Comparison of ENCODE assay signal across 13 cellular contexts in the genomic region with DNA sequence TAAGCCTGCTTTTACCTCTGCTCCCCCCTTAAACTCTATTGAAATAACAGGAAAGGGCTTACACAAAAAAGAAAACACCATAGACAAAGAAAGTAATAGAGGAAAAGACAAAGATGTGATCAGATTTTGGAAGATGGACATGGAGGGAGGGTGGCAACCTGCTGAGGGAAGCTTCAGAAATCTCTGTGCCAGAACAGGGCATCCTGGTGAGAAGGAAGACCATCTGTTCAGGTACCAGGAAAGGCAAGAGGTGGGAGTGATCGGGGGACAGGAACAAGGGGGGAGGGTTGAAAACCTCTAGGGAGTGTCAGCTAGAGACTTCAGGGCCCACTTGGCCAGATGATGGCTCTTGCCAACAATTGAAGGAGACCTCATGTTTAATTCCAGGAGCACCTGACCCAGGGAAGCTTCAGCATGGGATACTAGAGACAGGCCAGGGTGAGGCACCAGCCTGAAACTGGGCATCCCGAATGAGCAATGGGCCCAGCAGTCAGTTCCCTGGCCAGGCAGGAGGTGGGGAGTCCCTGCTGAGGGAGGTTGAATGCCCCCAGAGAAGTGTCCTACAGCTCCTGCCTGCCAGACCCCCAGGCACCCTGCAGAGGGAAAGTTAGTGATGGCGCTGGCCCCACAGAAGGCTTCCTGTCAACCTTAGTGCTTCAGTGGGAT. TPM values are rescaled to one million over a fixed set of nuclear protein-coding genes. Genes with fewer than 3 reads are reported as not detected.
DNase-seq lines count a peak whose midpoint lies in the region; ATAC-seq and TF ChIP-seq lines count a peak whose summit lies in the region.
"Had no signal": no experiment of that assay in that cellular context is flagged by ENCODE, and none has a peak within 500 bp of the region (broad histone marks: within the 10 kb centered on the region; RNA-seq: fewer than 3 reads in every experiment).

No MANE protein-coding gene starts in this region.

- peaks cover 8% of the 10 kb centered on the region; the same call in 1 of the 2 replicates for H3K4me1 ChIP-seq in iPS-20b (ENCODE audit: insufficient read depth, low read length)
- peaks cover 3 to 44% (median 35%) of the 10 kb centered on the region in 5 donors for H3K4me1 ChIP-seq in subcutaneous abdominal adipose tissue (ENCODE audit: control insufficient read depth in 5 of 5, insufficient read depth in 5 of 5, low read length in 5 of 5)

- H3K36me3 ChIP-seq in iPS-20b (ENCODE audit: insufficient read depth, low read depth, low read length) (peaks cover 95% of the 10 kb centered on the region), subcutaneous abdominal adipose tissue (ENCODE audit: control insufficient read depth in 5 of 5, insufficient read depth in 5 of 5, low read length in 5 of 5) (peaks cover 9 to 99% (median 92%) of the 10 kb centered on the region in 5 donors)

- H3K9me3 ChIP-seq in iPS-20b (ENCODE audit: insufficient read depth, low read depth, low read length) (no peaks in the 10 kb centered on the region), subcutaneous abdominal adipose tissue (ENCODE audit: control insufficient read depth in 5 of 5, low read length in 5 of 5) (no peaks in the 10 kb centered on the region)
- H3K9me3 ChIP-seq: neutrophil had no signal

- peaks cover 75% of the 10 kb centered on the region for H3K36me3 Mint-ChIP-seq in activated naive CD4-positive, alpha-beta T cell treated with anti-CD3 and anti-CD28 coated beads, Interleukin-2, amount 10 ng/mL, durations not matched to agents 7 days and 5 days
- H3K36me3 Mint-ChIP-seq in activated CD8-positive, alpha-beta T cell treated with anti-CD3 and anti-CD28 coated beads for 36 hours (ENCODE audit: low read depth), result peaks cover 69% of the 10 kb centered on the region
- H3K36me3 Mint-ChIP-seq in effector memory CD8-positive, alpha-beta T cell (ENCODE audit: insufficient read depth), result peaks cover 100% of the 10 kb centered on the region

- peak overlapping the region; percentile 49 for H3K27ac ChIP-seq in iPS-20b (ENCODE audit: low read length)
- peak overlapping the region; percentile 35 for H3K27ac ChIP-seq in subcutaneous abdominal adipose tissue (ENCODE audit: low read depth, low read length)
- H3K27ac ChIP-seq: neutrophil had no signal

- CTCF ChIA-PET in activated naive CD4-positive, alpha-beta T cell treated with anti-CD3 and anti-CD28 coated beads, Interleukin-2, amount 10 ng/mL, durations not matched to agents 7 days and 5 days (lab: Charles Lee), result interaction anchor here (1.5 kb wide), 1 partner anchor 18 kb away, joined by 3 read pairs; no protein-coding TSS in a partner anchor
- CTCF ChIA-PET in activated CD8-positive, alpha-beta T cell treated with anti-CD3 and anti-CD28 coated beads for 36 hours (lab: Charles Lee), result no interaction called here

- ATAC-seq in activated CD8-positive, alpha-beta T cell treated with anti-CD3 and anti-CD28 coated beads for 36 hours, result no peak
- no peak for ATAC-seq in effector memory CD8-positive, alpha-beta T cell (replicated peaks)

- H3K27ac Mint-ChIP-seq in activated naive CD4-positive, alpha-beta T cell treated with anti-CD3 and anti-CD28 coated beads, Interleukin-2, amount 10 ng/mL, durations not matched to agents 7 days and 5 days, result peak overlapping the region; percentile 64
- peak overlapping the region; percentile 70 for H3K27ac Mint-ChIP-seq in activated CD8-positive, alpha-beta T cell treated with anti-CD3 and anti-CD28 coated beads for 36 hours
- H3K27ac Mint-ChIP-seq in effector memory CD8-positive, alpha-beta T cell, result peak overlapping the region in 1 of 2 donors; percentile 90

- H3K9me3 Mint-ChIP-seq in activated naive CD4-positive, alpha-beta T cell treated with anti-CD3 and anti-CD28 coated beads, Interleukin-2, amount 10 ng/mL, durations not matched to agents 7 days and 5 days, result no peaks in the 10 kb centered on the region
- H3K9me3 Mint-ChIP-seq in activated CD8-positive, alpha-beta T cell treated with anti-CD3 and anti-CD28 coated beads for 36 hours, result no peaks in the 10 kb centered on the region
- H3K9me3 Mint-ChIP-seq in effector memory CD8-positive, alpha-beta T cell, result no peaks in the 10 kb centered on the region

- H3K9ac ChIP-seq in iPS-20b (ENCODE audit: low read depth, low read length) (no peak overlapping the region), subcutaneous abdominal adipose tissue (ENCODE audit: low read length in 5 of 5) (peak overlapping the region in 1 of 5 donors; percentile 15)

- H3K4me1 Mint-ChIP-seq in activated naive CD4-positive, alpha-beta T cell treated with anti-CD3 and anti-CD28 coated beads, Interleukin-2, amount 10 ng/mL, durations not matched to agents 7 days and 5 days, result peaks cover 6% of the 10 kb centered on the region
- H3K4me1 Mint-ChIP-seq in activated CD8-positive, alpha-beta T cell treated with anti-CD3 and anti-CD28 coated beads for 36 hours (ENCODE audit: low read depth), result peaks cover 22% of the 10 kb centered on the region
- H3K4me1 Mint-ChIP-seq in effector memory CD8-positive, alpha-beta T cell (ENCODE audit: low read depth in 2 of 2), result peaks cover 21 to 30% of the 10 kb centered on the region in 2 donors

- POLR2A ChIA-PET in activated CD8-positive, alpha-beta T cell treated with anti-CD3 and anti-CD28 coated beads for 36 hours (lab: Charles Lee), result interaction anchor here (1.2 to 3.2 kb wide), 4 partner anchors 9 to 150 kb away, joined by 3 to 16 read pairs (median 5); a partner anchor contains a TSS

- intact Hi-C loops in activated CD8-positive, alpha-beta T cell treated with anti-CD3 and anti-CD28 coated beads for 36 hours (cut with micrococcal nuclease), result no loop called here

- DNase-seq in activated naive CD4-positive, alpha-beta T cell treated with anti-CD3 and anti-CD28 coated beads, Interleukin-2, amount 10 ng/mL, durations not matched to agents 7 days and 5 days, result no peak
- no peak for DNase-seq in activated naive CD4-positive, alpha-beta T cell treated with Interleukin-2 at 50 U/mL for 16 hours
- DNase-seq in activated CD8-positive, alpha-beta T cell treated with anti-CD3 and anti-CD28 coated beads for 36 hours, result no peak
- no peak for DNase-seq in effector memory CD8-positive, alpha-beta T cell
- no peak for DNase-seq in dedifferentiated amniotic fluid mesenchymal stem cell (ENCODE audit: extremely low spot score)
- no peak for DNase-seq in stimulated activated naive CD4-positive, alpha-beta T cell treated with Interleukin-2 at 50 U/mL for 16 hours (lab: John Stamatoyannopoulos, UW)
- DNase-seq: amygdala, GOT3, MG63, OCI-M1 had no signal

- peak overlapping the region; percentile 18; the same call in 1 of the 2 replicates for H3K4me3 ChIP-seq in iPS-20b (ENCODE audit: low read length)
- H3K4me3 ChIP-seq in subcutaneous abdominal adipose tissue (ENCODE audit: low read depth in 1 of 5, low read length in 5 of 5), result no peak overlapping the region
- H3K4me3 ChIP-seq: MG63 had no signal

- no peaks in the 10 kb centered on the region for H3K27me3 Mint-ChIP-seq in activated naive CD4-positive, alpha-beta T cell treated with anti-CD3 and anti-CD28 coated beads, Interleukin-2, amount 10 ng/mL, durations not matched to agents 7 days and 5 days
- H3K27me3 Mint-ChIP-seq in activated CD8-positive, alpha-beta T cell treated with anti-CD3 and anti-CD28 coated beads for 36 hours, result no peaks in the 10 kb centered on the region
- no peaks in the 10 kb centered on the region for H3K27me3 Mint-ChIP-seq in effector memory CD8-positive, alpha-beta T cell

- H3K4me3 Mint-ChIP-seq in activated naive CD4-positive, alpha-beta T cell treated with anti-CD3 and anti-CD28 coated beads, Interleukin-2, amount 10 ng/mL, durations not matched to agents 7 days and 5 days, result no peak overlapping the region
- no peak overlapping the region for H3K4me3 Mint-ChIP-seq in activated CD8-positive, alpha-beta T cell treated with anti-CD3 and anti-CD28 coated beads for 36 hours
- no peak overlapping the region for H3K4me3 Mint-ChIP-seq in effector memory CD8-positive, alpha-beta T cell

- H3K27me3 ChIP-seq in iPS-20b (ENCODE audit: insufficient read depth, low read length) (no peaks in the 10 kb centered on the region), subcutaneous abdominal adipose tissue (ENCODE audit: control insufficient read depth in 5 of 5, insufficient read depth in 4 of 5, low read length in 5 of 5) (no peaks in the 10 kb centered on the region)
- H3K27me3 ChIP-seq: MG63, neutrophil had no signal

- TF ChIP-seq CTCF in activated CD8-positive, alpha-beta T cell treated with anti-CD3 and anti-CD28 coated beads for 36 hours (IDR thresholded peaks at IDR 0.05), result no peak

RNA-seq across cellular contexts. Expression of a gene that starts 8.2 kb away (rescaled TPM):
- 100 to 1,000 TPM; 105 to 123 TPM for total RNA-seq in activated CD8-positive, alpha-beta T cell treated with anti-CD3 and anti-CD28 coated beads for 36 hours

RNA-seq across cellular contexts. Expression of a gene that starts 22.2 kb away (rescaled TPM):
- total RNA-seq in activated CD8-positive, alpha-beta T cell treated with anti-CD3 and anti-CD28 coated beads for 36 hours, result 10 to 100 TPM; 62.8 to 65.9 TPM

RNA-seq across cellular contexts. Expression of a gene that starts 29.7 kb away (rescaled TPM):
- total RNA-seq in activated CD8-positive, alpha-beta T cell treated with anti-CD3 and anti-CD28 coated beads for 36 hours, result 10 to 100 TPM; 19.8 to 21.5 TPM

RNA-seq across cellular contexts. Expression of a gene that starts 35.1 kb away (rescaled TPM):
- 1 to 10 TPM in 1 of 2 experiments, not detected in 1; 1.3 TPM for total RNA-seq in activated CD8-positive, alpha-beta T cell treated with anti-CD3 and anti-CD28 coated beads for 36 hours
